ENCODE assay signal across 20 cellular contexts in genomic region chr17:3808701-3809100, GRCh38. TPM values are rescaled to one million over a fixed set of nuclear protein-coding genes. Genes with fewer than 3 reads are reported as not detected.
DNase-seq lines count a peak whose midpoint lies in the region; ATAC-seq and TF ChIP-seq lines count a peak whose summit lies in the region.
"Had no signal": no experiment of that assay in that cellular context is flagged by ENCODE, and none has a peak within 500 bp of the region (broad histone marks: within the 10 kb centered on the region; RNA-seq: fewer than 3 reads in every experiment).

No MANE protein-coding gene starts in this region.

- peak overlapping the region in 1 of 4 donors; percentile 28 for H3K4me3 Mint-ChIP-seq in IgD-negative memory B cell
- no peak overlapping the region for H3K4me3 Mint-ChIP-seq in brain
- H3K4me3 Mint-ChIP-seq: activated CD4-positive, alpha-beta memory T cell treated with anti-CD3 and anti-CD28 coated beads for 36 hours; activated naive CD8-positive, alpha-beta T cell treated with anti-CD3 and anti-CD28 coated beads, Interleukin-2, amount 10 ng/mL, durations not matched to agents 7 days and 5 days had no signal

- H3K27me3 Mint-ChIP-seq in IgD-negative memory B cell: no peaks in the 10 kb centered on the region
- H3K27me3 Mint-ChIP-seq in brain: no peaks in the 10 kb centered on the region
- H3K27me3 Mint-ChIP-seq: activated CD4-positive, alpha-beta memory T cell treated with anti-CD3 and anti-CD28 coated beads for 36 hours; activated naive CD8-positive, alpha-beta T cell treated with anti-CD3 and anti-CD28 coated beads, Interleukin-2, amount 10 ng/mL, durations not matched to agents 7 days and 5 days had no signal

- H3K4me1 Mint-ChIP-seq in IgD-negative memory B cell: peaks cover 28 to 39% (median 30%) of the 10 kb centered on the region in 3 donors
- H3K4me1 Mint-ChIP-seq in brain: no peaks in the 10 kb centered on the region

- H3K9me3 Mint-ChIP-seq in IgD-negative memory B cell (no peaks in the 10 kb centered on the region), brain (no peaks in the 10 kb centered on the region)
- H3K9me3 Mint-ChIP-seq: activated CD4-positive, alpha-beta memory T cell treated with anti-CD3 and anti-CD28 coated beads for 36 hours; activated naive CD8-positive, alpha-beta T cell treated with anti-CD3 and anti-CD28 coated beads, Interleukin-2, amount 10 ng/mL, durations not matched to agents 7 days and 5 days had no signal

- peaks cover 2% of the 10 kb centered on the region for H3K36me3 Mint-ChIP-seq in IgD-negative memory B cell
- H3K36me3 Mint-ChIP-seq in brain: peaks cover 56% of the 10 kb centered on the region

- ATAC-seq in SK-N-SH treated with all-trans-retinoic acid at 6 μM for 48 hours: no peak
- ATAC-seq: left lung had no signal

- in situ Hi-C loops in Caki2 (cut with HindIII; ENCODE audit: low pct_unique_long_range_greater_than_20kb, low sequenced_read_pairs): no loop called here

- TF ChIP-seq CTCF in brain (conservative IDR thresholded peaks at IDR 0.05): no peak

- peak; percentile 42 for DNase-seq in Caki2 (ENCODE audit: low read depth)
- peak; percentile 49 for DNase-seq in kidney tubule cell (ENCODE audit: low spot score)
- DNase-seq in 8988T: no peak
- no peak for DNase-seq in NCI-H1105 treated with DMSO at 0.1 percent for 48 hours (lab: John Stamatoyannopoulos, UW)
- DNase-seq: activated CD4-positive, alpha-beta memory T cell treated with anti-CD3 and anti-CD28 coated beads for 36 hours; activated naive CD8-positive, alpha-beta T cell treated with anti-CD3 and anti-CD28 coated beads, Interleukin-2, amount 10 ng/mL, durations not matched to agents 7 days and 5 days; activated T-cell treated with anti-CD3 and anti-CD28 coated beads for 4 hours; COR-L47; esophagus squamous epithelium; GM23248; Karpas-422; left lung; NCI-H2107; NCI-H526 treated with DMSO at 0.1 percent for 48 hours; SHP77; spleen; T-helper 1 cell had no signal

- H3K27ac Mint-ChIP-seq in IgD-negative memory B cell (peak overlapping the region in 2 of 3 donors; percentile 4 to 6), brain (peak overlapping the region in 4 of 5 experiments; percentile 6 to 30 (median 20))
- H3K27ac Mint-ChIP-seq: activated CD4-positive, alpha-beta memory T cell treated with anti-CD3 and anti-CD28 coated beads for 36 hours; activated naive CD8-positive, alpha-beta T cell treated with anti-CD3 and anti-CD28 coated beads, Interleukin-2, amount 10 ng/mL, durations not matched to agents 7 days and 5 days had no signal

TF ChIP-seq in SK-N-SH treated with all-trans-retinoic acid at 6 μM for 48 hours, 23 proteins besides CTCF, POLR2A, EP300 and RAD21:
- TF ChIP-seq TSHZ2 (CRISPR knock-in tag; IDR thresholded peaks at IDR 0.05) (no peak), ZFP3 (CRISPR knock-in tag; IDR thresholded peaks at IDR 0.05) (no peak), OSR1 (CRISPR knock-in tag; IDR thresholded peaks at IDR 0.05) (no peak), ZNF8 (CRISPR knock-in tag; IDR thresholded peaks at IDR 0.05) (no peak), ARNTL (CRISPR knock-in tag; IDR thresholded peaks at IDR 0.05; ENCODE audit: borderline replicate concordance, low read depth) (no peak)
- TF ChIP-seq, protein P1, sequence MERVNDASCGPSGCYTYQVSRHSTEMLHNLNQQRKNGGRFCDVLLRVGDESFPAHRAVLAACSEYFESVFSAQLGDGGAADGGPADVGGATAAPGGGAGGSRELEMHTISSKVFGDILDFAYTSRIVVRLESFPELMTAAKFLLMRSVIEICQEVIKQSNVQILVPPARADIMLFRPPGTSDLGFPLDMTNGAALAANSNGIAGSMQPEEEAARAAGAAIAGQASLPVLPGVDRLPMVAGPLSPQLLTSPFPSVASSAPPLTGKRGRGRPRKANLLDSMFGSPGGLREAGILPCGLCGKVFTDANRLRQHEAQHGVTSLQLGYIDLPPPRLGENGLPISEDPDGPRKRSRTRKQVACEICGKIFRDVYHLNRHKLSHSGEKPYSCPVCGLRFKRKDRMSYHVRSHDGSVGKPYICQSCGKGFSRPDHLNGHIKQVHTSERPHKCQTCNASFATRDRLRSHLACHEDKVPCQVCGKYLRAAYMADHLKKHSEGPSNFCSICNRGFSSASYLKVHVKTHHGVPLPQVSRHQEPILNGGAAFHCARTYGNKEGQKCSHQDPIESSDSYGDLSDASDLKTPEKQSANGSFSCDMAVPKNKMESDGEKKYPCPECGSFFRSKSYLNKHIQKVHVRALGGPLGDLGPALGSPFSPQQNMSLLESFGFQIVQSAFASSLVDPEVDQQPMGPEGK (CRISPR knock-in tag; IDR thresholded peaks at IDR 0.05; ENCODE audit: borderline replicate concordance): no peak

RNA-seq across cellular contexts. Expression of gene ITGAE, which starts 7.7 kb away (rescaled TPM):
- 38.1 and 78.5 TPM in 2 replicates for total RNA-seq in Caki2 (2014; rRNA removed; shearing (Covaris generic); ENCODE audit: low replicate concordance)
- polyA plus RNA-seq in IgD-negative memory B cell: 125 TPM
- 20.9 TPM for polyA plus RNA-seq in brain (ENCODE audit: insufficient read depth, low read depth, low replicate concordance)

RNA-seq across cellular contexts. Expression of gene NCBP3, which starts 37.3 kb away (rescaled TPM):
- 4.8 and 9.3 TPM in 2 replicates for total RNA-seq in Caki2 (2014; rRNA removed; shearing (Covaris generic); ENCODE audit: low replicate concordance)
- polyA plus RNA-seq in IgD-negative memory B cell (12.5 TPM), brain (ENCODE audit: insufficient read depth, low read depth, low replicate concordance) (30.7 TPM)

Comparison
In these comparisons a context has a peak if more than half of its experiments do, and no peak if none do; other contexts are left out.
1. DNase-seq: peak in Caki2 (single experiment) and kidney tubule cell (single experiment); none in 8988T (single experiment) and NCI-H1105 treated with DMSO at 0.1 percent for 48 hours (single experiment).